ENCODE assay signal across 16 cellular contexts in the genomic region with DNA sequence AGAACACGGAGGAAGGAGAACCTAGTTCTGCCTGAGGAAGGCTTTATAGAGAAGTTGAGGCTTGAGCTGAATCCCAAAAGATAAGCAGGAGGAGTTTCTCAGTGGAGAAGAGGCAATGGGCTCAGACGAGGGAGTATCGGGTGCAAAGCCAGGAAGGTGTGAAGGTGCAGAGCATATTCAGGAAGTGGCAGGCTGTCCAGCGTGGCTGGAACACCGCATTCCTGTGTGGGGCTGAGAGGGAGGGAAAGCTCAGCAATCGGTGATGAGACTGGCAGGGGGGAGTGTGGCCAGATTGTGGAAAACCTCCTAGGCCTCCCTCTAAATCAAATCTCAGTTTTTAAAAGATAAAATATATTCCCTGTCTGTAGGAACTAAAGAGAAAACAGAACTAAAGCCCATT.
DNase-seq lines count a peak whose midpoint lies in the region; ATAC-seq, FAIRE-seq and TF ChIP-seq lines count a peak whose summit lies in the region.
"Had no signal": no experiment of that assay in that cellular context is flagged by ENCODE, and none has a peak within 500 bp of the region (broad histone marks: within the 10 kb centered on the region; RNA-seq: fewer than 3 reads in every experiment).

No MANE protein-coding gene starts in this region.

- H4K91ac ChIP-seq in H1 (replicated peaks; ENCODE audit: insufficient read length, low read length), result peak overlapping the region; percentile 67

- H3K4ac ChIP-seq in H1 (replicated peaks; ENCODE audit: insufficient read length, low read depth, low read length), result no peak overlapping the region

- no peak overlapping the region for H3K23ac ChIP-seq in H1 (ENCODE audit: insufficient read length)

- no peaks in the 10 kb centered on the region; the same call in 1 of the 2 replicates for H3K23me2 ChIP-seq in H1 (ENCODE audit: low read depth, low read length)

- H3K4me3 Mint-ChIP-seq in MCF 10A (ENCODE audit: unreplicated experiment), result no peak overlapping the region
- H3K4me3 Mint-ChIP-seq in activated T-helper 1 cell treated with anti-CD3 and anti-CD28 coated beads, Interleukin-12 subunit alpha, Interleukin-12 subunit beta, Interleukin-2, Interleukin-4 antibody, amounts not matched to agents 30 ng/mL and 10 ng/mL and 1 ng/mL, durations not matched to agents 14 hours and 24 hours and 36 hours, result no peak overlapping the region

- H2BK15ac ChIP-seq in H1 (ENCODE audit: low read length), result peak overlapping the region; percentile 83; the same call in 1 of the 2 replicates

- H3K27me3 ChIP-seq in H1 (replicated peaks in 1 of 4; ENCODE audit: control insufficient read depth in 3 of 4, extremely low read depth in 1 of 4, insufficient read depth in 3 of 4, low read length in 3 of 4), result no peaks in the 10 kb centered on the region
- H3K27me3 ChIP-seq in lower lobe of right lung (ENCODE audit: low read depth), result no peaks in the 10 kb centered on the region
- H3K27me3 ChIP-seq: SJCRH30 had no signal

- no peak overlapping the region for H2AFZ ChIP-seq in H1 (ENCODE audit: low read length)

- H3K4me1 Mint-ChIP-seq in MCF 10A (ENCODE audit: insufficient read depth, unreplicated experiment), result peaks cover 5% of the 10 kb centered on the region
- peaks cover 12% of the 10 kb centered on the region for H3K4me1 Mint-ChIP-seq in activated T-helper 1 cell treated with anti-CD3 and anti-CD28 coated beads, Interleukin-12 subunit alpha, Interleukin-12 subunit beta, Interleukin-2, Interleukin-4 antibody, amounts not matched to agents 30 ng/mL and 10 ng/mL and 1 ng/mL, durations not matched to agents 14 hours and 24 hours and 36 hours (ENCODE audit: low read depth)

- in situ Hi-C loops in T47D (cut with HindIII; ENCODE audit: low pct_unique_long_range_greater_than_20kb, low sequenced_read_pairs), result no loop called here

- no peaks in the 10 kb centered on the region for H3K27me3 Mint-ChIP-seq in MCF 10A (ENCODE audit: insufficient read depth, unreplicated experiment)
- H3K27me3 Mint-ChIP-seq in activated T-helper 1 cell treated with anti-CD3 and anti-CD28 coated beads, Interleukin-12 subunit alpha, Interleukin-12 subunit beta, Interleukin-2, Interleukin-4 antibody, amounts not matched to agents 30 ng/mL and 10 ng/mL and 1 ng/mL, durations not matched to agents 14 hours and 24 hours and 36 hours (ENCODE audit: insufficient read depth), result peaks cover 11% of the 10 kb centered on the region
- H3K27me3 Mint-ChIP-seq: naive B cell had no signal

- no peaks in the 10 kb centered on the region for H3K9me3 Mint-ChIP-seq in MCF 10A (ENCODE audit: unreplicated experiment)
- no peaks in the 10 kb centered on the region for H3K9me3 Mint-ChIP-seq in activated T-helper 1 cell treated with anti-CD3 and anti-CD28 coated beads, Interleukin-12 subunit alpha, Interleukin-12 subunit beta, Interleukin-2, Interleukin-4 antibody, amounts not matched to agents 30 ng/mL and 10 ng/mL and 1 ng/mL, durations not matched to agents 14 hours and 24 hours and 36 hours
- H3K9me3 Mint-ChIP-seq: naive B cell had no signal

- no peak overlapping the region for H3K27ac Mint-ChIP-seq in MCF 10A (ENCODE audit: low read depth, unreplicated experiment)
- H3K27ac Mint-ChIP-seq in activated T-helper 1 cell treated with anti-CD3 and anti-CD28 coated beads, Interleukin-12 subunit alpha, Interleukin-12 subunit beta, Interleukin-2, Interleukin-4 antibody, amounts not matched to agents 30 ng/mL and 10 ng/mL and 1 ng/mL, durations not matched to agents 14 hours and 24 hours and 36 hours, result no peak overlapping the region

- POLR2A ChIA-PET in MCF 10A (lab: Yijun Ruan, JAX) (no interaction called here), H1 (lab: Charles Lee; ENCODE audit: partially characterized antibody) (interaction anchor here (1.0 kb wide), 1 partner anchor 12 kb away, joined by 3 read pairs; no protein-coding TSS in a partner anchor)

- no peak overlapping the region for H3K9ac ChIP-seq in H1 (replicated peaks in 1 of 4; ENCODE audit: extremely low read depth in 1 of 4, low read depth in 3 of 4, low read length in 3 of 4)

- BruUV-seq in MCF 10A (replicated peaks; lab: Mats Ljungman, UMichigan), result no TSS peak

- no peak for TF ChIP-seq CTCF in MCF 10A (IDR thresholded peaks at IDR 0.05; ENCODE audit: unreplicated experiment)
- no peak for TF ChIP-seq CTCF in H1 (IDR thresholded peaks at IDR 0.05; ENCODE audit: control extremely low read depth in 1 of 3, insufficient read depth in 1 of 3, low read depth in 1 of 3, low read length in 3 of 3)
- no peak for TF ChIP-seq CTCF in lower lobe of right lung (IDR thresholded peaks at IDR 0.05)

- TF ChIP-seq POLR2A in H1 (IDR thresholded peaks at IDR 0.05; ENCODE audit: control extremely low read depth in 1 of 2, low read depth in 2 of 2, low read length in 2 of 2) (no peak), erythroblast (IDR thresholded peaks at IDR 0.05; ENCODE audit: low read length) (no peak)

- peak overlapping the region; percentile 91 for H3K14ac ChIP-seq in H1 (ENCODE audit: insufficient read length)

- intact Hi-C loops in MCF 10A (cut with micrococcal nuclease), result no loop called here
- intact Hi-C loops in lower lobe of right lung (cut with DNase I), result no loop called here
- intact Hi-C loops in activated T-helper 1 cell treated with anti-CD3 and anti-CD28 coated beads, Interleukin-12 subunit alpha, Interleukin-12 subunit beta, Interleukin-2, Interleukin-4 antibody, amounts not matched to agents 30 ng/mL and 10 ng/mL and 1 ng/mL, durations not matched to agents 14 hours and 24 hours and 36 hours (cut with micrococcal nuclease), result no loop called here

- no peak for TF ChIP-seq RAD21 in H1 (IDR thresholded peaks at IDR 0.05 in 1 of 2, conservative IDR thresholded peaks at IDR 0.05 in 1 of 2; ENCODE audit: low read depth in 2 of 2, low read length in 2 of 2)

- DNase-seq in T47D (ENCODE audit: low read depth in 1 of 2, low spot score in 1 of 2) (peak; percentile 29 to 46), MCF 10A (ENCODE audit: unreplicated experiment) (no peak), H1 (ENCODE audit: low read depth in 1 of 2, low spot score in 2 of 2) (no peak), lower lobe of right lung (peak; percentile 59), urothelium cell line (ENCODE audit: low spot score) (peak; percentile 51), erythroblast (lab: John Stamatoyannopoulos, UW) (no peak)
- no peak for DNase-seq in activated T-helper 1 cell treated with anti-CD3 and anti-CD28 coated beads, Interleukin-12 subunit alpha, Interleukin-12 subunit beta, Interleukin-2, Interleukin-4 antibody, amounts not matched to agents 30 ng/mL and 10 ng/mL and 1 ng/mL, durations not matched to agents 14 hours and 24 hours and 36 hours (ENCODE audit: low spot score)
- DNase-seq: amniotic stem cell, hippocampal formation, naive B cell, NCI-H1105 treated with DMSO at 0.1 percent for 48 hours, NCI-H524 treated with DMSO at 0.1 percent for 48 hours, SJCRH30 had no signal

- H3K36me3 Mint-ChIP-seq in MCF 10A (ENCODE audit: insufficient read depth, unreplicated experiment), result no peaks in the 10 kb centered on the region
- no peaks in the 10 kb centered on the region for H3K36me3 Mint-ChIP-seq in activated T-helper 1 cell treated with anti-CD3 and anti-CD28 coated beads, Interleukin-12 subunit alpha, Interleukin-12 subunit beta, Interleukin-2, Interleukin-4 antibody, amounts not matched to agents 30 ng/mL and 10 ng/mL and 1 ng/mL, durations not matched to agents 14 hours and 24 hours and 36 hours (ENCODE audit: low read depth)
- H3K36me3 Mint-ChIP-seq: naive B cell had no signal

- H2BK120ac ChIP-seq in H1 (replicated peaks; ENCODE audit: low read depth, low read length), result no peak overlapping the region

- no peaks in the 10 kb centered on the region; the same call in 1 of the 2 replicates for H3K79me1 ChIP-seq in H1 (ENCODE audit: low read depth, low read length)

- no peak overlapping the region; the same call in 1 of the 2 replicates for H4K8ac ChIP-seq in H1 (ENCODE audit: extremely low read depth, insufficient read depth, low read length)

- H4K5ac ChIP-seq in H1 (ENCODE audit: insufficient read length, low read depth, low read length), result peak overlapping the region; percentile 2

- H3K36me3 ChIP-seq in H1 (ENCODE audit: control insufficient read depth in 2 of 4, insufficient read depth in 4 of 4, low read length in 3 of 4), result no peaks in the 10 kb centered on the region
- no peaks in the 10 kb centered on the region for H3K36me3 ChIP-seq in lower lobe of right lung
- H3K36me3 ChIP-seq: SJCRH30 had no signal

- CTCF ChIA-PET in MCF 10A (lab: Yijun Ruan, JAX), result interaction anchor here (0.7 kb wide), 1 partner anchor 27 kb away, joined by 3 read pairs; no protein-coding TSS in a partner anchor
- CTCF ChIA-PET in H1 (lab: Charles Lee; ENCODE audit: partially characterized antibody), result interaction anchor here (1.5 kb wide), 1 partner anchor 116 kb away, joined by 3 read pairs; a partner anchor contains a TSS

- H3K18ac ChIP-seq in H1 (ENCODE audit: extremely low read depth, low read length), result peak overlapping the region; percentile 82

- H3K56ac ChIP-seq in H1 (replicated peaks; ENCODE audit: insufficient read length, low read depth, low read length), result no peak overlapping the region

- H4K20me1 ChIP-seq in H1 (replicated peaks in 1 of 2; ENCODE audit: control insufficient read depth in 1 of 2, insufficient read depth in 2 of 2, low read length in 2 of 2), result no peaks in the 10 kb centered on the region

- TF ChIP-seq EP300 in H1 (IDR thresholded peaks at IDR 0.05; ENCODE audit: borderline replicate concordance in 1 of 2, low read depth in 2 of 2, low read length in 2 of 2), result no peak

- no peak overlapping the region for H3K27ac ChIP-seq in H1 (ENCODE audit: low read depth, low read length)
- peak overlapping the region; percentile 27 for H3K27ac ChIP-seq in lower lobe of right lung
- H3K27ac ChIP-seq: A549, SJCRH30 had no signal

- H3K4me2 ChIP-seq in H1 (ENCODE audit: insufficient read depth in 1 of 2, low read depth in 2 of 2, low read length in 2 of 2), result no peak overlapping the region
- H3K4me2 ChIP-seq: A549 had no signal

- ATAC-seq in lower lobe of right lung (peak; percentile 41 to 58), HG02885 (IDR thresholded peaks at IDR 0.05; ENCODE audit: poor library complexity, unreplicated experiment) (no peak)
- ATAC-seq: A549 had no signal

- H3K4me3 ChIP-seq in H1 (ENCODE audit: extremely low read depth in 1 of 4, insufficient read depth in 2 of 4, low read depth in 3 of 4, low read length in 4 of 4) (no peak overlapping the region), lower lobe of right lung (peak overlapping the region; percentile 24)
- H3K4me3 ChIP-seq: A549, SJCRH30 had no signal

- 79% methylated on average over 6 of the region's 6 CpGs; no CpG with 5 or more reads in 1 of the 2 experiments for WGBS in H1 (ENCODE audit: extremely low coverage in 1 of 2, insufficient coverage in 1 of 2, insufficient read length in 1 of 2, insufficient replicate concordance in 2 of 2, low coverage in 1 of 2, low lambda C conversion rate in 2 of 2, missing lambda C conversion rate in 1 of 2), 2 experiments

- no peaks in the 10 kb centered on the region for H3K79me2 ChIP-seq in H1 (ENCODE audit: control insufficient read depth in 1 of 2, insufficient read depth in 2 of 2, low read length in 2 of 2)

- no peak overlapping the region; the same call in 1 of the 2 replicates for H2BK5ac ChIP-seq in H1 (ENCODE audit: low read depth, low read length)

- H2BK20ac ChIP-seq in H1 (ENCODE audit: low read length), result peak overlapping the region; percentile 62; the same call in 1 of the 2 replicates

- H3K4me1 ChIP-seq in H1 (replicated peaks in 1 of 4; ENCODE audit: control insufficient read depth in 3 of 4, insufficient read depth in 4 of 4, low read length in 3 of 4), result peaks cover 11 to 29% (median 24%) of the 10 kb centered on the region in 4 experiments
- peaks cover 73% of the 10 kb centered on the region for H3K4me1 ChIP-seq in lower lobe of right lung
- H3K4me1 ChIP-seq: A549, SJCRH30 had no signal

- H2AK5ac ChIP-seq in H1 (ENCODE audit: low read depth, low read length), result no peak overlapping the region; the same call in 1 of the 2 replicates

- FAIRE-seq in H1 (lab: Jason Lieb, UNC) (no peak), urothelium cell line (lab: Jason Lieb, UNC) (peak; percentile 79)
- FAIRE-seq: A549, endometrium had no signal

- peak overlapping the region; percentile 72; the same call in 1 of the 2 replicates for H2BK12ac ChIP-seq in H1 (ENCODE audit: low read depth, low read length)

- no peaks in the 10 kb centered on the region for H3K9me3 ChIP-seq in H1 (ENCODE audit: insufficient read depth in 2 of 2, low read depth in 1 of 2, low read length in 1 of 2)
- H3K9me3 ChIP-seq in lower lobe of right lung, result no peaks in the 10 kb centered on the region
- H3K9me3 ChIP-seq: A549, SJCRH30 had no signal

Comparison
In these comparisons a context has a peak if more than half of its experiments do, and no peak if none do; other contexts are left out.
1. DNase-seq: peak in T47D (2 of 2), lower lobe of right lung (single experiment) and urothelium cell line (single experiment); none in MCF 10A (single experiment), H1 (0 of 2), erythroblast (0 of 2) and activated T-helper 1 cell treated with anti-CD3 and anti-CD28 coated beads, Interleukin-12 subunit alpha, Interleukin-12 subunit beta, Interleukin-2, Interleukin-4 antibody, amounts not matched to agents 30 ng/mL and 10 ng/mL and 1 ng/mL, durations not matched to agents 14 hours and 24 hours and 36 hours (single experiment).